ENCODE assay signal across 14 cellular contexts in genomic region chr20:33901132-33901523, GRCh38.
DNase-seq lines count a peak whose midpoint lies in the region; ATAC-seq and TF ChIP-seq lines count a peak whose summit lies in the region.
"Had no signal": no experiment of that assay in that cellular context is flagged by ENCODE, and none has a peak within 500 bp of the region (broad histone marks: within the 10 kb centered on the region; RNA-seq: fewer than 3 reads in every experiment).

No MANE protein-coding gene starts in this region.

- no peaks in the 10 kb centered on the region for H4K20me1 ChIP-seq in OCI-LY7 (ENCODE audit: insufficient read depth, low read length)

- no peak overlapping the region for H3K9ac ChIP-seq in parathyroid adenoma

- no peak overlapping the region for H3K27ac ChIP-seq in OCI-LY7 (ENCODE audit: low read depth, low read length, poor library complexity, severe bottlenecking)
- no peak overlapping the region for H3K27ac ChIP-seq in body of pancreas
- H3K27ac ChIP-seq in parathyroid adenoma: no peak overlapping the region
- H3K27ac ChIP-seq: A549, HL-60 had no signal

- peak; percentile 62 for ATAC-seq in body of pancreas
- ATAC-seq in GM19463 (IDR thresholded peaks at IDR 0.05; ENCODE audit: unreplicated experiment): no peak
- no peak for ATAC-seq in GM21619 (IDR thresholded peaks at IDR 0.05; ENCODE audit: unreplicated experiment)

- H2AFZ ChIP-seq in OCI-LY7 (ENCODE audit: low read length) (peak overlapping the region; percentile 57), parathyroid adenoma (peak overlapping the region; percentile 25)

- H3K79me2 ChIP-seq in OCI-LY7 (ENCODE audit: insufficient read depth, low read depth, low read length) (no peaks in the 10 kb centered on the region), parathyroid adenoma (no peaks in the 10 kb centered on the region)

- 38 to 44% methylated on average over 4 of the region's 4 CpGs for WGBS in body of pancreas, 2 donors

- intact Hi-C loops in OCI-LY7 (cut with micrococcal nuclease; ENCODE audit: unreplicated experiment) (no loop called here), body of pancreas (cut with DNase I) (no loop called here)

- peaks cover 37% of the 10 kb centered on the region for H3K4me1 ChIP-seq in OCI-LY7 (ENCODE audit: insufficient read depth, low read length, poor library complexity, severe bottlenecking)
- H3K4me1 ChIP-seq in body of pancreas: peaks cover 8% of the 10 kb centered on the region
- no peaks in the 10 kb centered on the region for H3K4me1 ChIP-seq in parathyroid adenoma
- H3K4me1 ChIP-seq: A549 had no signal

- H3K9me3 ChIP-seq in OCI-LY7 (ENCODE audit: low read length) (no peaks in the 10 kb centered on the region), body of pancreas (no peaks in the 10 kb centered on the region), parathyroid adenoma (ENCODE audit: control insufficient read depth, low read length) (no peaks in the 10 kb centered on the region)
- H3K9me3 ChIP-seq: A549 had no signal

- CTCF ChIA-PET in OCI-LY7 (lab: Charles Lee; ENCODE audit: unreplicated experiment): no interaction called here

- H3K36me3 ChIP-seq in OCI-LY7 (ENCODE audit: insufficient read depth, low read length) (no peaks in the 10 kb centered on the region), body of pancreas (replicated peaks in 1 of 2; ENCODE audit: insufficient read depth in 1 of 2, low read depth in 2 of 2) (no peaks in the 10 kb centered on the region), parathyroid adenoma (ENCODE audit: control insufficient read depth, insufficient read depth, low read length) (no peaks in the 10 kb centered on the region)

- BruUV-seq in OCI-LY7 (replicated peaks; lab: Mats Ljungman, UMichigan): no TSS peak

- no peaks in the 10 kb centered on the region for H3K36me3 Mint-ChIP-seq in neural crest cell (ENCODE audit: low read depth)
- H3K36me3 Mint-ChIP-seq: CD14-positive monocyte; CD8-positive, alpha-beta memory T cell had no signal

- peaks cover 15% of the 10 kb centered on the region for H3K27me3 Mint-ChIP-seq in neural crest cell (ENCODE audit: low read depth)

- no peaks in the 10 kb centered on the region for H3K9me3 Mint-ChIP-seq in neural crest cell
- H3K9me3 Mint-ChIP-seq: CD8-positive, alpha-beta memory T cell had no signal

- peak overlapping the region; percentile 17 for H3K27ac Mint-ChIP-seq in neural crest cell (ENCODE audit: unreplicated experiment)
- H3K27ac Mint-ChIP-seq: CD8-positive, alpha-beta memory T cell had no signal

- DNase-seq in OCI-LY7 (ENCODE audit: low spot score): no peak
- DNase-seq in body of pancreas: peak in 2 of 4 donors; percentile 23 to 44
- DNase-seq in neural crest cell (ENCODE audit: low read depth, low spot score): no peak
- DNase-seq in GOT3 (lab: John Stamatoyannopoulos, UW): no peak
- DNase-seq: CD8-positive, alpha-beta memory T cell; DMS 273 treated with DMSO at 0.1 percent for 48 hours; H7; KBM-7 had no signal

- H3K27me3 ChIP-seq in body of pancreas: no peaks in the 10 kb centered on the region
- H3K27me3 ChIP-seq in parathyroid adenoma (ENCODE audit: control insufficient read depth, insufficient read depth, low read length): no peaks in the 10 kb centered on the region

- no peak for TF ChIP-seq POLR2A in body of pancreas (IDR thresholded peaks at IDR 0.05)

- H3K4me1 Mint-ChIP-seq in neural crest cell: peaks cover 15% of the 10 kb centered on the region
- H3K4me1 Mint-ChIP-seq: CD14-positive monocyte; CD8-positive, alpha-beta memory T cell had no signal

- no peak overlapping the region for H3K4me3 Mint-ChIP-seq in neural crest cell
- H3K4me3 Mint-ChIP-seq: CD14-positive monocyte; CD8-positive, alpha-beta memory T cell had no signal

- H3K4me3 ChIP-seq in OCI-LY7 (ENCODE audit: low read depth, low read length, poor library complexity, severe bottlenecking): no peak overlapping the region
- H3K4me3 ChIP-seq in body of pancreas: no peak overlapping the region
- H3K4me3 ChIP-seq in parathyroid adenoma (ENCODE audit: low read depth, low read length): no peak overlapping the region
- H3K4me3 ChIP-seq: A549 had no signal

- no peaks in the 10 kb centered on the region for H3K9me2 ChIP-seq in OCI-LY7 (ENCODE audit: insufficient read depth, low read length)

- POLR2A ChIA-PET in OCI-LY7 (lab: Charles Lee): interaction anchor here (0.7 to 1.7 kb wide), 2 partner anchors 12 to 14 kb away, joined by 4 to 5 read pairs; no protein-coding TSS in a partner anchor

- TF ChIP-seq CTCF in OCI-LY7 (conservative IDR thresholded peaks at IDR 0.05; ENCODE audit: low read length) (no peak), body of pancreas (IDR thresholded peaks at IDR 0.05) (no peak), neural crest cell (conservative IDR thresholded peaks at IDR 0.05) (no peak), parathyroid adenoma (IDR thresholded peaks at IDR 0.05) (no peak)

- H3K4me2 ChIP-seq in OCI-LY7 (ENCODE audit: low read length): peak overlapping the region; percentile 2; the same call in 1 of the 2 replicates
- H3K4me2 ChIP-seq in parathyroid adenoma (ENCODE audit: low read length): no peak overlapping the region
- H3K4me2 ChIP-seq: A549 had no signal
